In genomic region chr11:124115782-124116616, GRCh38 we compare ENCODE assay signal across 8 cellular contexts. TPM values are rescaled to one million over a fixed set of nuclear protein-coding genes. Genes with fewer than 3 reads are reported as not detected.
DNase-seq lines count a peak whose midpoint lies in the region; ATAC-seq and TF ChIP-seq lines count a peak whose summit lies in the region.

No MANE protein-coding gene starts in this region.

- peaks cover 0 to 2% of the 10 kb centered on the region in 2 donors for H3K27me3 Mint-ChIP-seq in T-cell

- H2AFZ ChIP-seq in neuron (ENCODE audit: low read depth, low read length), result peak overlapping the region; percentile 92

- H3K4me3 ChIP-seq in fibroblast of pulmonary artery (replicated peaks; ENCODE audit: low read depth, low read length), result peak overlapping the region; percentile 85
- H3K4me3 ChIP-seq in neuron (ENCODE audit: low read length), result peak overlapping the region; percentile 97

- H3K27me3 ChIP-seq in neuron (ENCODE audit: insufficient read depth, low read length), result no peaks in the 10 kb centered on the region

- POLR2A ChIA-PET in T-cell (lab: Charles Lee), result no interaction called here

- ATAC-seq in GM21619 (IDR thresholded peaks at IDR 0.05; ENCODE audit: unreplicated experiment) (peak; percentile 33), T-cell (replicated peaks in 1 of 4) (peak; percentile 38 to 57 (median 55))

- H3K4me1 ChIP-seq in neuron (ENCODE audit: insufficient read depth, low read length), result peaks cover 11% of the 10 kb centered on the region

- peak overlapping the region; percentile 86 to 94 (median 86) for H3K4me3 Mint-ChIP-seq in T-cell

- peaks cover 16 to 32% (median 30%) of the 10 kb centered on the region in 3 donors for H3K4me1 Mint-ChIP-seq in T-cell

- CTCF ChIA-PET in T-cell (lab: Charles Lee), result no interaction called here

- H3K27ac Mint-ChIP-seq in T-cell, result peak overlapping the region; percentile 75 to 83

- DNase-seq in Ammon's horn (ENCODE audit: low spot score) (peak; percentile 5), T-cell (peak in 2 of 34 experiments; percentile 1 to 5), fibroblast of pulmonary artery (ENCODE audit: low read depth) (no peak), NCI-H1436 treated with DMSO at 0.1 percent for 48 hours (lab: John Stamatoyannopoulos, UW) (no peak), DMS114 treated with DMSO at 0.1 percent for 48 hours (lab: John Stamatoyannopoulos, UW; ENCODE audit: unreplicated experiment) (no peak), foreskin melanocyte (no peak)

- peaks cover 33% of the 10 kb centered on the region for H3K36me3 Mint-ChIP-seq in T-cell

- no peaks in the 10 kb centered on the region for H3K9me3 ChIP-seq in neuron (ENCODE audit: low read length)

- no peaks in the 10 kb centered on the region for H3K9me3 Mint-ChIP-seq in T-cell

- TF ChIP-seq CTCF in fibroblast of pulmonary artery (IDR thresholded peaks at IDR 0.05; ENCODE audit: low read length, missing control alignments), result no peak

- H3K36me3 ChIP-seq in neuron (ENCODE audit: insufficient read depth, low read length), result peaks cover 6% of the 10 kb centered on the region

RNA-seq across cellular contexts. Expression of gene VWA5A, which starts 0.7 kb away (rescaled TPM):
- 10 to 100 TPM in 1 of 5 donors, 1 to 10 TPM in 4; 5.6 to 10.0 (median 7.6) TPM for total RNA-seq in T-cell
